8 cellular contexts compared by ENCODE assay signal in the genomic region with DNA sequence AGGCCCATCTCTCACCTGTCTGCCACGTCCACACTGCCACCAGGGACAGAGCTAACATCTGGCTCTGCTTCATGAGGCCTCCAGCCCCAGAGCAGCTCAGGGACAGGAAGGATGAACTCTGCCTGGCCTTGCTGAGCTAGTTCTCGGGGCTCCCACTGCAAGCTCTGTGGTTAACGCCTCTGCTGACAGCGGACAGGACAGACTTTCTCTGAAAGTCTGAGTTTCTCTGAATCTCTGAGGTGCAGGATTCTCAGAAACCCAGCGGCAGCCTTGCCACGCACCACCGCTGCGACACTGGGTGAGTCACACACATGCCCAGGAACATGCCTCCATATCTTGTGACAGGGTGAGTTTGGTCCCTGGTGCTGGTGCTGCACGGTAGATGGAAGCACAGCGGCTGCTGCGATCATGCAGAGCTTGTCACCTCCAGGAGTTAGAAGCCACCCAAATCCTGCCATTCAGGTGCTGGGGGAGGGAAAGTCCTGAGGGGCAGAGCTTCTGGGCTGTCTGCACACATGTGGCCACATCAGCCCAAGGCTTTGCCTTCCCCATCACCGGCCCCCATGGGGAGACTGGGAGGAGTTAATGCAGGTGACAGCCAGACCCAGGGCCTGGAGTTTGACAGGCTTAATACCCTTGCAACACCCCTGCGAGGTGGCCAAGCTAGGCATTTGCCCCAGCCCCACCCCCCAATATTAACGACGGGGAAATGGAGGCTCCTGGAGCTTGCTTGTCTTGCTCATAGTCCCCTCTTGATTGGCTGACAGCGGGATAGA.
DNase-seq lines count a peak whose midpoint lies in the region; ATAC-seq and TF ChIP-seq lines count a peak whose summit lies in the region.

No MANE protein-coding gene starts in this region.

- intact Hi-C loops in lower lobe of right lung (cut with DNase I) (no loop called here), upper lobe of right lung (cut with DNase I) (no loop called here)

- H3K36me3 ChIP-seq in lower lobe of right lung, result peaks cover 18% of the 10 kb centered on the region
- H3K36me3 ChIP-seq in upper lobe of right lung, result peaks cover 3% of the 10 kb centered on the region

- H3K27ac ChIP-seq in lower lobe of right lung, result no peak overlapping the region
- no peak overlapping the region for H3K27ac ChIP-seq in upper lobe of right lung

- peaks cover 82% of the 10 kb centered on the region for H3K4me1 Mint-ChIP-seq in activated CD8-positive, alpha-beta T cell treated with anti-CD3 and anti-CD28 coated beads, Interleukin-2, amount 10 ng/mL, durations not matched to agents 7 days and 5 days (ENCODE audit: low read depth)

- no peaks in the 10 kb centered on the region for H3K27me3 Mint-ChIP-seq in activated CD8-positive, alpha-beta T cell treated with anti-CD3 and anti-CD28 coated beads, Interleukin-2, amount 10 ng/mL, durations not matched to agents 7 days and 5 days (ENCODE audit: low read depth)

- no peaks in the 10 kb centered on the region for H3K27me3 ChIP-seq in lower lobe of right lung (ENCODE audit: low read depth)
- H3K27me3 ChIP-seq in upper lobe of right lung, result no peaks in the 10 kb centered on the region

- ATAC-seq in GM19438 (IDR thresholded peaks at IDR 0.05; ENCODE audit: low read depth, unreplicated experiment), result peak; percentile 97
- ATAC-seq in HG03439 (IDR thresholded peaks at IDR 0.05; ENCODE audit: unreplicated experiment), result peak; percentile 97
- ATAC-seq in activated CD8-positive, alpha-beta T cell treated with anti-CD3 and anti-CD28 coated beads, Interleukin-2, amount 10 ng/mL, durations not matched to agents 7 days and 5 days, result peak; percentile 96
- ATAC-seq in lower lobe of right lung, result peak; percentile 71 to 75
- ATAC-seq in upper lobe of right lung, result peak; percentile 68

- peaks cover 17% of the 10 kb centered on the region for H3K9me3 Mint-ChIP-seq in activated CD8-positive, alpha-beta T cell treated with anti-CD3 and anti-CD28 coated beads, Interleukin-2, amount 10 ng/mL, durations not matched to agents 7 days and 5 days (ENCODE audit: insufficient read depth)

- peak overlapping the region; percentile 96 for H3K27ac Mint-ChIP-seq in activated CD8-positive, alpha-beta T cell treated with anti-CD3 and anti-CD28 coated beads, Interleukin-2, amount 10 ng/mL, durations not matched to agents 7 days and 5 days

- H3K4me3 ChIP-seq in lower lobe of right lung (no peak overlapping the region), upper lobe of right lung (no peak overlapping the region)

- H3K4me1 ChIP-seq in lower lobe of right lung (no peaks in the 10 kb centered on the region), upper lobe of right lung (no peaks in the 10 kb centered on the region)

- H3K9me3 ChIP-seq in lower lobe of right lung (peaks cover 12% of the 10 kb centered on the region), upper lobe of right lung (peaks cover 7% of the 10 kb centered on the region)

- peak overlapping the region; percentile 64 for H3K4me3 Mint-ChIP-seq in activated CD8-positive, alpha-beta T cell treated with anti-CD3 and anti-CD28 coated beads, Interleukin-2, amount 10 ng/mL, durations not matched to agents 7 days and 5 days

- DNase-seq in activated CD8-positive, alpha-beta T cell treated with anti-CD3 and anti-CD28 coated beads, Interleukin-2, amount 10 ng/mL, durations not matched to agents 7 days and 5 days, result peak; percentile 97
- DNase-seq in lower lobe of right lung (no peak), upper lobe of right lung (no peak), iPS-NIHi11 (ENCODE audit: low spot score) (no peak), SIG-M5 treated with dmso at 0.1 percent for 504 hours (lab: John Stamatoyannopoulos, UW; ENCODE audit: unreplicated experiment) (no peak), NCI-H345 treated with DMSO at 0.1 percent for 48 hours (lab: John Stamatoyannopoulos, UW; ENCODE audit: unreplicated experiment) (no peak)

- CTCF ChIA-PET in activated CD8-positive, alpha-beta T cell treated with anti-CD3 and anti-CD28 coated beads, Interleukin-2, amount 10 ng/mL, durations not matched to agents 7 days and 5 days (lab: Charles Lee), result interaction anchor here (0.6 to 1.6 kb wide), 9 partner anchors 77 to 1397 kb away, joined by 3 to 8 read pairs (median 4); partner anchors contain the start of gene PLCL2

- peaks cover 64% of the 10 kb centered on the region for H3K36me3 Mint-ChIP-seq in activated CD8-positive, alpha-beta T cell treated with anti-CD3 and anti-CD28 coated beads, Interleukin-2, amount 10 ng/mL, durations not matched to agents 7 days and 5 days (ENCODE audit: low read depth)

- TF ChIP-seq CTCF in lower lobe of right lung (IDR thresholded peaks at IDR 0.05) (no peak), upper lobe of right lung (IDR thresholded peaks at IDR 0.05) (no peak)

- POLR2A ChIA-PET in activated CD8-positive, alpha-beta T cell treated with anti-CD3 and anti-CD28 coated beads, Interleukin-2, amount 10 ng/mL, durations not matched to agents 7 days and 5 days (lab: Charles Lee), result interaction anchor here (0.6 to 1.6 kb wide), 10 partner anchors 10 to 640 kb away, joined by 3 to 9 read pairs (median 4); partner anchors contain the start of gene PLCL2
